Comparison of ENCODE assay signal across 17 cellular contexts in genomic region chr9:72980183-72980582, GRCh38. TPM values are rescaled to one million over a fixed set of nuclear protein-coding genes. Genes with fewer than 3 reads are reported as not detected.
DNase-seq lines count a peak whose midpoint lies in the region; TF ChIP-seq lines count a peak whose summit lies in the region.
"Had no signal": no experiment of that assay in that cellular context is flagged by ENCODE, and none has a peak within 500 bp of the region (broad histone marks: within the 10 kb centered on the region; RNA-seq: fewer than 3 reads in every experiment).

No MANE protein-coding gene starts in this region.

- DNase-seq in Caco-2, result no peak
- DNase-seq in NCI-H146 treated with DMSO at 0.1 percent for 48 hours (lab: John Stamatoyannopoulos, UW; ENCODE audit: unreplicated experiment), result peak; percentile 8
- DNase-seq in left kidney (ENCODE audit: low read depth, low spot score), result peak; percentile 24
- DNase-seq in neural crest cell (ENCODE audit: low read depth, low spot score), result no peak
- DNase-seq in NCI-H2196 treated with DMSO at 0.1 percent for 48 hours (lab: John Stamatoyannopoulos, UW; ENCODE audit: unreplicated experiment), result no peak
- no peak for DNase-seq in NCI-H1092 treated with DMSO at 0.1 percent for 48 hours (lab: John Stamatoyannopoulos, UW)
- no peak for DNase-seq in MCF 10A (ENCODE audit: unreplicated experiment)
- no peak for DNase-seq in activated CD4-positive, alpha-beta T cell treated with anti-CD3 and anti-CD28 coated beads for 1 hour
- DNase-seq: C1 segment of cervical spinal cord; CD4-positive, alpha-beta T cell; DMS153; DMS79 treated with DMSO at 0.1 percent for 48 hours; EL; HCEC 1CT; HFFc6 had no signal

- H3K27me3 ChIP-seq in Caco-2 (replicated peaks; ENCODE audit: control insufficient read depth, insufficient read depth, low read length), result no peaks in the 10 kb centered on the region

- POLR2A ChIA-PET in Caco-2 (lab: Charles Lee), result no interaction called here
- POLR2A ChIA-PET in MCF 10A (lab: Yijun Ruan, JAX), result no interaction called here

- H3K4me3 Mint-ChIP-seq in Caco-2 (ENCODE audit: unreplicated experiment) (peak overlapping the region; percentile 49), neural crest cell (no peak overlapping the region), MCF 10A (ENCODE audit: unreplicated experiment) (no peak overlapping the region)
- H3K4me3 Mint-ChIP-seq: B cell; CD4-positive, alpha-beta T cell; HFFc6 had no signal

- peaks cover 20% of the 10 kb centered on the region for H3K4me1 ChIP-seq in Caco-2

- intact Hi-C loops in Caco-2 (cut with micrococcal nuclease; ENCODE audit: unreplicated experiment), result no loop called here
- intact Hi-C loops in MCF 10A (cut with micrococcal nuclease), result no loop called here

- BruUV-seq in Caco-2 (replicated peaks; lab: Mats Ljungman, UMichigan), result no TSS peak
- no TSS peak for BruUV-seq in MCF 10A (replicated peaks; lab: Mats Ljungman, UMichigan)

- H3K4me1 Mint-ChIP-seq in Caco-2 (ENCODE audit: low read depth, unreplicated experiment) (peaks cover 7% of the 10 kb centered on the region), neural crest cell (peaks cover 6% of the 10 kb centered on the region), MCF 10A (ENCODE audit: insufficient read depth, unreplicated experiment) (peaks cover 10% of the 10 kb centered on the region)
- H3K4me1 Mint-ChIP-seq: B cell had no signal

- no peak for TF ChIP-seq CTCF in Caco-2 (IDR thresholded peaks at IDR 0.05; ENCODE audit: insufficient read depth in 1 of 2, low read depth in 1 of 2, low read length in 1 of 2, severe bottlenecking in 1 of 2, unreplicated experiment in 1 of 2)
- no peak for TF ChIP-seq CTCF in neural crest cell (conservative IDR thresholded peaks at IDR 0.05)
- TF ChIP-seq CTCF in MCF 10A (IDR thresholded peaks at IDR 0.05; ENCODE audit: unreplicated experiment), result no peak

- no peaks in the 10 kb centered on the region for H3K27me3 Mint-ChIP-seq in Caco-2 (ENCODE audit: insufficient read depth, unreplicated experiment)
- H3K27me3 Mint-ChIP-seq in neural crest cell (ENCODE audit: low read depth), result no peaks in the 10 kb centered on the region
- H3K27me3 Mint-ChIP-seq in MCF 10A (ENCODE audit: insufficient read depth, unreplicated experiment), result peaks cover 14% of the 10 kb centered on the region
- H3K27me3 Mint-ChIP-seq: B cell had no signal

- H3K36me3 Mint-ChIP-seq in Caco-2 (ENCODE audit: insufficient read depth, unreplicated experiment) (no peaks in the 10 kb centered on the region), neural crest cell (ENCODE audit: low read depth) (no peaks in the 10 kb centered on the region), MCF 10A (ENCODE audit: insufficient read depth, unreplicated experiment) (no peaks in the 10 kb centered on the region)

- no peaks in the 10 kb centered on the region for H3K36me3 ChIP-seq in Caco-2 (ENCODE audit: control insufficient read depth, insufficient read depth, low read length)

- H3K27ac Mint-ChIP-seq in Caco-2 (ENCODE audit: unreplicated experiment) (peak overlapping the region; percentile 72), neural crest cell (ENCODE audit: unreplicated experiment) (peak overlapping the region; percentile 4), MCF 10A (ENCODE audit: low read depth, unreplicated experiment) (no peak overlapping the region)
- H3K27ac Mint-ChIP-seq: B cell; CD4-positive, alpha-beta T cell; HFFc6 had no signal

- CTCF ChIA-PET in Caco-2 (lab: Charles Lee) (no interaction called here), MCF 10A (lab: Yijun Ruan, JAX) (no interaction called here)

- H3K9me3 Mint-ChIP-seq in Caco-2 (ENCODE audit: unreplicated experiment) (no peaks in the 10 kb centered on the region), neural crest cell (no peaks in the 10 kb centered on the region), MCF 10A (ENCODE audit: unreplicated experiment) (no peaks in the 10 kb centered on the region)
- H3K9me3 Mint-ChIP-seq: CD4-positive, alpha-beta T cell; HFFc6 had no signal

- no peak overlapping the region for H3K4me3 ChIP-seq in Caco-2 (ENCODE audit: low read depth, low read length)

- no peaks in the 10 kb centered on the region for H3K9me3 ChIP-seq in Caco-2

RNA-seq across cellular contexts. Expression of gene ALDH1A1, which starts 27.3 kb away (rescaled TPM):
- 104 and 119 TPM in 2 replicates for total RNA-seq in Caco-2 (2022)
- total RNA-seq in neural crest cell, result 0.14 TPM in 2 replicates
- total RNA-seq in MCF 10A (2022), result not detected in 2 replicates
- total RNA-seq: A172, B cell had no signal

Comparison
In these comparisons a context has a peak if more than half of its experiments do, and no peak if none do; other contexts are left out.
1. DNase-seq: peak in NCI-H146 treated with DMSO at 0.1 percent for 48 hours (single experiment) and left kidney (single experiment); none in Caco-2 (0 of 2), neural crest cell (single experiment), NCI-H2196 treated with DMSO at 0.1 percent for 48 hours (single experiment), NCI-H1092 treated with DMSO at 0.1 percent for 48 hours (single experiment), MCF 10A (single experiment) and activated CD4-positive, alpha-beta T cell treated with anti-CD3 and anti-CD28 coated beads for 1 hour (single experiment).
2. RNA of gene ALDH1A1, which starts 27.3 kb away (total RNA-seq): 104 to 119 TPM in Caco-2; 0.14 TPM in neural crest cell and not detected in MCF 10A; every median in the first group is over 10 times any median in the second.